ENCODE assay signal across 8 cellular contexts in the genomic region with DNA sequence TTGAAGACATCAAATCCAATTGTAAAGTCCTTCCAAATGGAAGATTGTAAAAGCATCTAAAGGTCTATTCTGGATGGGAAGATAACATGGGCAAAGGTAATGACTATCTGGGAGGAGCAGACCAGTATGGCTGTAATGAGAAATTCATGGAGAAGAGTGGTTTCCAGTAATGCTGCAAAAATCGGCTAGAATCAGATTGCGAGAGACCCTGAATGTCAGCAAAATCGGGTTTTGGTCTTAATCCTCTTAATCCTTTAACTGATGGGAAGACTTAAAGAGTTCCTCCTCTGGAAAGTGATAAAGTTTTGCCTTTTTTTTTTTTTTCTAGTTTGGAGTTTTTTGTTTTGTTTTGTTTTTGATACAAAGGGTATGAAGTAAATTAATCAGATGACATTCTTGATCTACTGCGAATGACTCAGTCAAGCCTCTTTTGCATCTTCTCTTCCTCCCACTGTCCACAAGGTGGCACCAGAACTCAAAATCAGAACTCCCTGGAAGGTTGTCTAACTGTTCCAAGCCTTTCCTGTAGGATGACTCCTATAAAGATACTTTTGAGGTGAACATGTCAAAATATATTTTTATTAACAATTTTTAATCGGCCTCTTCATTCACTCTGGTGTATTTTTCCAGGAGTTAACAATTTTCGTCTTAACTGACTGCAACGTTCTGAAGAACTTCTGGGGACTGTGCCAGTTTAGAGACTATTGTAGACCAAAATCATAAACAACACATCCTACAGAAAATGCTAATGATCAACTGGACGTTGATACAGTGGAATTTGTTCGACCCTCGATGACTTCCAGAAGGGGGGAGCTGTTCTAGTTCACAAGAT.
A peak's percentile ranks its signal among the peaks of the same experiment; 100 is the strongest.
DNase-seq lines count a peak whose midpoint lies in the region; ATAC-seq and TF ChIP-seq lines count a peak whose summit lies in the region.

No MANE protein-coding gene starts in this region.

- no peak overlapping the region for H3K27ac Mint-ChIP-seq in WTC11
- peak overlapping the region; percentile 57 for H3K27ac Mint-ChIP-seq in neural progenitor cell

- DNase-seq in CMK (ENCODE audit: low read depth) (peak; percentile 73), NCI-H2081 treated with DMSO at 0.1 percent for 48 hours (lab: John Stamatoyannopoulos, UW) (peak; percentile 15), WTC11 (ENCODE audit: low spot score) (peak; percentile 36), fibroblast of peridontal ligament (ENCODE audit: extremely low read depth) (peak; percentile 25), neural progenitor cell (ENCODE audit: low spot score) (peak; percentile 60), 8988T (no peak)

- H3K27ac ChIP-seq in neural progenitor cell, result no peak overlapping the region

- CTCF ChIA-PET in WTC11 (lab: Charles Lee), result interaction anchor here (0.7 to 3.6 kb wide), 2 partner anchors 50 to 113 kb away, joined by 7 to 19 read pairs; no protein-coding TSS in a partner anchor

- H4K20me1 ChIP-seq in neural progenitor cell (ENCODE audit: low read depth), result no peaks in the 10 kb centered on the region

- peak overlapping the region; percentile 71 for H3K4me2 ChIP-seq in neural progenitor cell

- peaks cover 23% of the 10 kb centered on the region for H3F3A ChIP-seq in neural progenitor cell (ENCODE audit: low read depth)

- no peak overlapping the region for H3K9ac ChIP-seq in neural progenitor cell

- H2AFZ ChIP-seq in neural progenitor cell (replicated peaks), result peak overlapping the region; percentile 41

- H3K4me3 Mint-ChIP-seq in WTC11 (no peak overlapping the region), neural progenitor cell (no peak overlapping the region)

- TF ChIP-seq CTCF in WTC11 (IDR thresholded peaks at IDR 0.05) (peak; percentile 59), neural progenitor cell (IDR thresholded peaks at IDR 0.05) (peak; percentile 86)

- H3K36me3 Mint-ChIP-seq in WTC11, result peaks cover 3% of the 10 kb centered on the region
- peaks cover 4% of the 10 kb centered on the region for H3K36me3 Mint-ChIP-seq in neural progenitor cell

- peaks cover 49% of the 10 kb centered on the region for H3K4me1 ChIP-seq in neural progenitor cell

- ATAC-seq in GM18867 (IDR thresholded peaks at IDR 0.05; ENCODE audit: unreplicated experiment) (peak; percentile 84), HG03025 (IDR thresholded peaks at IDR 0.05; ENCODE audit: low FRiP score, unreplicated experiment) (peak; percentile 79), WTC11 (peak; percentile 90)

- no peaks in the 10 kb centered on the region for H3K36me3 ChIP-seq in neural progenitor cell

- H3K4me1 Mint-ChIP-seq in WTC11 (peaks cover 38% of the 10 kb centered on the region), neural progenitor cell (peaks cover 41% of the 10 kb centered on the region)

- no peak overlapping the region for H3K4me3 ChIP-seq in neural progenitor cell

- H3K27me3 Mint-ChIP-seq in WTC11 (ENCODE audit: low read depth) (peaks cover 3% of the 10 kb centered on the region; the same call in 1 of the 2 replicates), neural progenitor cell (ENCODE audit: insufficient read depth, low read depth) (no peaks in the 10 kb centered on the region)

- H3K27me3 ChIP-seq in neural progenitor cell, result no peaks in the 10 kb centered on the region

- no peaks in the 10 kb centered on the region for H3K79me2 ChIP-seq in neural progenitor cell (ENCODE audit: low read depth)

- H3K9me3 Mint-ChIP-seq in WTC11 (peaks cover 11% of the 10 kb centered on the region), neural progenitor cell (peaks cover 14% of the 10 kb centered on the region)

- H3K9me3 ChIP-seq in neural progenitor cell (ENCODE audit: low read depth), result no peaks in the 10 kb centered on the region

- POLR2A ChIA-PET in WTC11 (lab: Charles Lee), result no interaction called here

TF ChIP-seq in WTC11, 78 proteins besides CTCF, POLR2A, EP300 and RAD21:
- no peak for TF ChIP-seq SMAD3 (CRISPR knock-in tag; IDR thresholded peaks at IDR 0.05; ENCODE audit: borderline replicate concordance)
- no peak for TF ChIP-seq SOX15 (CRISPR knock-in tag; IDR thresholded peaks at IDR 0.05)
- no peak for TF ChIP-seq ZNF671 (CRISPR knock-in tag; IDR thresholded peaks at IDR 0.05)
- TF ChIP-seq TP53 (CRISPR knock-in tag; IDR thresholded peaks at IDR 0.05), result no peak
- no peak for TF ChIP-seq MXD4 (CRISPR knock-in tag; IDR thresholded peaks at IDR 0.05; ENCODE audit: borderline replicate concordance)
- TF ChIP-seq GTF2I (CRISPR knock-in tag; conservative IDR thresholded peaks at IDR 0.05), result no peak
- TF ChIP-seq ZNF138 (CRISPR knock-in tag; conservative IDR thresholded peaks at IDR 0.05), result no peak
- TF ChIP-seq, protein P1, sequence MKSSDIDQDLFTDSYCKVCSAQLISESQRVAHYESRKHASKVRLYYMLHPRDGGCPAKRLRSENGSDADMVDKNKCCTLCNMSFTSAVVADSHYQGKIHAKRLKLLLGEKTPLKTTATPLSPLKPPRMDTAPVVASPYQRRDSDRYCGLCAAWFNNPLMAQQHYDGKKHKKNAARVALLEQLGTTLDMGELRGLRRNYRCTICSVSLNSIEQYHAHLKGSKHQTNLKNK (CRISPR knock-in tag; IDR thresholded peaks at IDR 0.05), result no peak
- TF ChIP-seq, protein P2, sequence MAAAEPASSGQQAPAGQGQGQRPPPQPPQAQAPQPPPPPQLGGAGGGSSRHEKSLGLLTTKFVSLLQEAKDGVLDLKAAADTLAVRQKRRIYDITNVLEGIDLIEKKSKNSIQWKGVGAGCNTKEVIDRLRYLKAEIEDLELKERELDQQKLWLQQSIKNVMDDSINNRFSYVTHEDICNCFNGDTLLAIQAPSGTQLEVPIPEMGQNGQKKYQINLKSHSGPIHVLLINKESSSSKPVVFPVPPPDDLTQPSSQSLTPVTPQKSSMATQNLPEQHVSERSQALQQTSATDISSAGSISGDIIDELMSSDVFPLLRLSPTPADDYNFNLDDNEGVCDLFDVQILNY (CRISPR knock-in tag; IDR thresholded peaks at IDR 0.05), result no peak
- TF ChIP-seq, protein P3, sequence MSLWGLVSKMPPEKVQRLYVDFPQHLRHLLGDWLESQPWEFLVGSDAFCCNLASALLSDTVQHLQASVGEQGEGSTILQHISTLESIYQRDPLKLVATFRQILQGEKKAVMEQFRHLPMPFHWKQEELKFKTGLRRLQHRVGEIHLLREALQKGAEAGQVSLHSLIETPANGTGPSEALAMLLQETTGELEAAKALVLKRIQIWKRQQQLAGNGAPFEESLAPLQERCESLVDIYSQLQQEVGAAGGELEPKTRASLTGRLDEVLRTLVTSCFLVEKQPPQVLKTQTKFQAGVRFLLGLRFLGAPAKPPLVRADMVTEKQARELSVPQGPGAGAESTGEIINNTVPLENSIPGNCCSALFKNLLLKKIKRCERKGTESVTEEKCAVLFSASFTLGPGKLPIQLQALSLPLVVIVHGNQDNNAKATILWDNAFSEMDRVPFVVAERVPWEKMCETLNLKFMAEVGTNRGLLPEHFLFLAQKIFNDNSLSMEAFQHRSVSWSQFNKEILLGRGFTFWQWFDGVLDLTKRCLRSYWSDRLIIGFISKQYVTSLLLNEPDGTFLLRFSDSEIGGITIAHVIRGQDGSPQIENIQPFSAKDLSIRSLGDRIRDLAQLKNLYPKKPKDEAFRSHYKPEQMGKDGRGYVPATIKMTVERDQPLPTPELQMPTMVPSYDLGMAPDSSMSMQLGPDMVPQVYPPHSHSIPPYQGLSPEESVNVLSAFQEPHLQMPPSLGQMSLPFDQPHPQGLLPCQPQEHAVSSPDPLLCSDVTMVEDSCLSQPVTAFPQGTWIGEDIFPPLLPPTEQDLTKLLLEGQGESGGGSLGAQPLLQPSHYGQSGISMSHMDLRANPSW (CRISPR knock-in tag; conservative IDR thresholded peaks at IDR 0.05; ENCODE audit: low read depth), result no peak
- no peak for TF ChIP-seq EMX1 (CRISPR knock-in tag; IDR thresholded peaks at IDR 0.05)
- TF ChIP-seq, protein P4, sequence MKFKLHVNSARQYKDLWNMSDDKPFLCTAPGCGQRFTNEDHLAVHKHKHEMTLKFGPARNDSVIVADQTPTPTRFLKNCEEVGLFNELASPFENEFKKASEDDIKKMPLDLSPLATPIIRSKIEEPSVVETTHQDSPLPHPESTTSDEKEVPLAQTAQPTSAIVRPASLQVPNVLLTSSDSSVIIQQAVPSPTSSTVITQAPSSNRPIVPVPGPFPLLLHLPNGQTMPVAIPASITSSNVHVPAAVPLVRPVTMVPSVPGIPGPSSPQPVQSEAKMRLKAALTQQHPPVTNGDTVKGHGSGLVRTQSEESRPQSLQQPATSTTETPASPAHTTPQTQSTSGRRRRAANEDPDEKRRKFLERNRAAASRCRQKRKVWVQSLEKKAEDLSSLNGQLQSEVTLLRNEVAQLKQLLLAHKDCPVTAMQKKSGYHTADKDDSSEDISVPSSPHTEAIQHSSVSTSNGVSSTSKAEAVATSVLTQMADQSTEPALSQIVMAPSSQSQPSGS (CRISPR knock-in tag; IDR thresholded peaks at IDR 0.05; ENCODE audit: borderline replicate concordance, low read depth), result no peak
- TF ChIP-seq RORB (CRISPR knock-in tag; IDR thresholded peaks at IDR 0.05), result no peak
